1 cellular context compared by ENCODE assay signal in the genomic region with DNA sequence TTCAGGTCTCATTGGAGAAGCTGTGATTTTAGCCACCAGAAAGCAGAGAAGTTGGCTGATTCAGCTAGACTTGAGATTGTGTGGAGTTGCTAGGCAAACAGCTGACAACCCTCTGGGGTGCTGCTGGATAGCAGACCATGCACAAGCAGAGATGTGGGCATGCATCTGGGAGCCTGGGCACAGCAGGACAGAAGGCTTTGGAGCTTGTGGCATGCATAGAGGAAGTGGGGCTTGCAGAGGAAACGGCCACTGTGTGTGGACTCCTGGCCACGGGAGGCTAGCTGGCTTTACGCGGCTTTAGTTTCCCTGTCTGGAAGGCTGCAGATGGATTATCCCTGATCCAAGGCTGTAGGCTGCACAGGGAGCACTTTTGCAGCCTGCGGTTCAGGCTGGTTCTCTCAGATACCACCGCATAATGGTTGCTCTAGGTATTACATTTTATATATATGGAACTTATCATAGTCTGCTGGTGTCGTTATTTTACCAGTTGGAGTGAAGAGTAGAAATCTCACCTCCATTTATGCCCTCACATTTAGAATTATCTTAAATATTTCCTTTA.
TF ChIP-seq lines count a peak whose summit lies in the region.

No MANE protein-coding gene starts in this region.

TF ChIP-seq in HepG2, 621 proteins besides CTCF, POLR2A, EP300 and RAD21:
- no peak for TF ChIP-seq HNRNPK (IDR thresholded peaks at IDR 0.05; ENCODE audit: low read depth, low read length, poor library complexity, severe bottlenecking)
- TF ChIP-seq ZSCAN22 (CRISPR knock-in tag; IDR thresholded peaks at IDR 0.05), result no peak
- TF ChIP-seq FLYWCH1 (CRISPR knock-in tag; IDR thresholded peaks at IDR 0.05), result no peak
- TF ChIP-seq NFKB2 (CRISPR knock-in tag; IDR thresholded peaks at IDR 0.05; ENCODE audit: borderline replicate concordance), result no peak
- TF ChIP-seq ZBTB20 (CRISPR knock-in tag; IDR thresholded peaks at IDR 0.05; ENCODE audit: borderline replicate concordance, low read depth), result no peak
- TF ChIP-seq ZNF776 (CRISPR knock-in tag; IDR thresholded peaks at IDR 0.05), result no peak
- no peak for TF ChIP-seq ZNF891 (CRISPR knock-in tag; IDR thresholded peaks at IDR 0.05)
- TF ChIP-seq PAF1 (CRISPR knock-in tag; IDR thresholded peaks at IDR 0.05), result no peak
- TF ChIP-seq SMARCE1 (IDR thresholded peaks at IDR 0.05; ENCODE audit: borderline replicate concordance), result no peak
- no peak for TF ChIP-seq SALL2 (CRISPR knock-in tag; IDR thresholded peaks at IDR 0.05)
- no peak for TF ChIP-seq HES4 (CRISPR knock-in tag; IDR thresholded peaks at IDR 0.05; ENCODE audit: borderline replicate concordance)
- TF ChIP-seq ZNF510 (CRISPR knock-in tag; IDR thresholded peaks at IDR 0.05; ENCODE audit: low read depth), result no peak
- no peak for TF ChIP-seq ZNF180 (CRISPR knock-in tag; IDR thresholded peaks at IDR 0.05; ENCODE audit: borderline replicate concordance, low read depth)
- TF ChIP-seq GABPB1 (CRISPR knock-in tag; IDR thresholded peaks at IDR 0.05), result no peak
- no peak for TF ChIP-seq SETDB1 (CRISPR knock-in tag; IDR thresholded peaks at IDR 0.05; ENCODE audit: borderline replicate concordance)
- no peak for TF ChIP-seq CCAR2 (optimal IDR thresholded peaks at IDR 0.05; ENCODE audit: low read depth, low read length)
- no peak for TF ChIP-seq RXRA (CRISPR knock-in tag; IDR thresholded peaks at IDR 0.05)
- no peak for TF ChIP-seq ZNF263 (CRISPR knock-in tag; IDR thresholded peaks at IDR 0.05)
- no peak for TF ChIP-seq TRAFD1 (CRISPR knock-in tag; IDR thresholded peaks at IDR 0.05; ENCODE audit: borderline replicate concordance)
TF ChIP-seq in HepG2: peak in this region for 0.
